17 cellular contexts compared by ENCODE assay signal in the genomic region with DNA sequence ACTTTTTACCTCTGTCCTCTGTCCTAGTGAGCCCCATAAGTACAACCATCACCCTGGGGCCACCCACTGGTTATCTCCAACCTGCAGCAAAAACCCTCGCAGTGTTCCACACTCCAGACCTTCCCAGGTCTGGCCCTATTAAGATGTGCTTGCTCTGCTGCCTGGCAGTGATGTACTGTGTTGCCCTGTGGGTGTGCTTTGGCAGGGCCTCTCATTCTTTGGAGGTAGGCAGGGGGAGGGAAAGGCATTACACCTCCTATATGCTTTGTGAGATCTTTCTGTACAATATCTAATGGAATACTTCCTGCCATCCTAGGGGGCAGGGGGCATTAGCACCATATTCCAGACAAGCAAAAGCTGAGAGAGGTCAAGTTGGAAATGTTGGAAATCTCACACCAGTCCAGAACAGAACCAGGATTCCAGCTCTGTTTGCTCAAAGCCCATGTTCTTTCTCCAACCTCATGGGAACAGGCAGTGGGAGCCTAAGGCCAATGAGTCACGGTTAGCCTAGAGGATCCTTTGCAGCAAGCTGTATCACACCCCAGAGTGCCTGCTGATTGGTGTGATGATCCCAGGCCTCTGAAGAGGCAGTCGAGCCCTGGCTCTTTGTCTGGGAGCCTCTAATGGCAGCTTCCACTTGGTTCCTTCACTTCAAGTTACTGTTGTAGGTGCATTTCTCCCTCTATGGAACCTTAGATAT. TPM values are rescaled to one million over a fixed set of nuclear protein-coding genes. Genes with fewer than 3 reads are reported as not detected.
DNase-seq lines count a peak whose midpoint lies in the region; ATAC-seq, FAIRE-seq and TF ChIP-seq lines count a peak whose summit lies in the region.
"Had no signal": no experiment of that assay in that cellular context is flagged by ENCODE, and none has a peak within 500 bp of the region (broad histone marks: within the 10 kb centered on the region; RNA-seq: fewer than 3 reads in every experiment).

No MANE protein-coding gene starts in this region.

- no peak for TF ChIP-seq EP300 in A549 (IDR thresholded peaks at IDR 0.05)

- peaks cover 18% of the 10 kb centered on the region for H3K4me1 ChIP-seq in A549

- no peak for TF ChIP-seq CTCF in A549 (IDR thresholded peaks at IDR 0.05)
- no peak for TF ChIP-seq CTCF in chondrocyte (IDR thresholded peaks at IDR 0.05)

- H3K4me3 ChIP-seq in A549, result no peak overlapping the region
- H3K4me3 ChIP-seq: pancreas, suprapubic skin had no signal

- no peaks in the 10 kb centered on the region for H3K27me3 Mint-ChIP-seq in chondrocyte (ENCODE audit: low read depth)

- no peak overlapping the region for H3K4me3 Mint-ChIP-seq in chondrocyte (ENCODE audit: unreplicated experiment)
- H3K4me3 Mint-ChIP-seq: activated CD8-positive, alpha-beta T cell treated with anti-CD3 and anti-CD28 coated beads, Interleukin-2, amount 10 ng/mL, durations not matched to agents 7 days and 5 days; memory B cell had no signal

- no peak for TF ChIP-seq RAD21 in A549 (conservative IDR thresholded peaks at IDR 0.05 in 1 of 2, IDR thresholded peaks at IDR 0.05 in 1 of 2)

- H3K27ac Mint-ChIP-seq in chondrocyte (ENCODE audit: unreplicated experiment), result peak overlapping the region; percentile 17
- H3K27ac Mint-ChIP-seq: activated CD8-positive, alpha-beta T cell treated with anti-CD3 and anti-CD28 coated beads, Interleukin-2, amount 10 ng/mL, durations not matched to agents 7 days and 5 days; memory B cell had no signal

- H3K9me3 ChIP-seq in A549, result no peaks in the 10 kb centered on the region
- H3K9me3 ChIP-seq: pancreas, suprapubic skin had no signal

- H3K4me2 ChIP-seq in A549, result peak overlapping the region; percentile 25; the same call in 1 of the 3 replicates

- POLR2A ChIA-PET in A549 (lab: Yijun Ruan, JAX), result no interaction called here

- peaks cover 50% of the 10 kb centered on the region for H3K4me1 Mint-ChIP-seq in chondrocyte (ENCODE audit: low read depth)

- peak overlapping the region; percentile 29 to 58; a peak in 5 of 6 replicates for H3K27ac ChIP-seq in A549
- H3K27ac ChIP-seq: pancreas, suprapubic skin had no signal

- 60% methylated on average over 1 of the region's 3 CpGs for WGBS in A549 (ENCODE audit: missing lambda C conversion rate)

- no peak for TF ChIP-seq POLR2A in A549 (IDR thresholded peaks at IDR 0.05; ENCODE audit: low read length)

- H3K9me3 Mint-ChIP-seq in chondrocyte (ENCODE audit: low read depth), result no peaks in the 10 kb centered on the region
- H3K9me3 Mint-ChIP-seq: memory B cell had no signal

- no peaks in the 10 kb centered on the region for H3K36me3 Mint-ChIP-seq in chondrocyte (ENCODE audit: low read depth)
- H3K36me3 Mint-ChIP-seq: memory B cell had no signal

- no peak for FAIRE-seq in A549 (lab: Jason Lieb, UNC)
- FAIRE-seq: H1, pancreas had no signal

- CTCF ChIA-PET in A549 (lab: Yijun Ruan, JAX), result no interaction called here

- peak in 1 of 2 experiments; percentile 31 for DNase-seq in A549 (ENCODE audit: low read depth in 1 of 2, low spot score in 1 of 2)
- DNase-seq in HT1080 (ENCODE audit: low read depth), result peak; percentile 75
- DNase-seq in chondrocyte (ENCODE audit: low spot score), result no peak
- peak; percentile 89 for DNase-seq in islet precursor cell
- DNase-seq in NCI-H2227 (lab: John Stamatoyannopoulos, UW; ENCODE audit: unreplicated experiment), result no peak
- no peak for DNase-seq in NCI-H1417 (lab: John Stamatoyannopoulos, UW)
- DNase-seq in pons (ENCODE audit: low spot score), result no peak
- DNase-seq: ACHN; activated CD8-positive, alpha-beta T cell treated with anti-CD3 and anti-CD28 coated beads, Interleukin-2, amount 10 ng/mL, durations not matched to agents 7 days and 5 days; COR-L47; NCI-H2081; pancreas; SIG-M5 had no signal

- peak; percentile 66 to 86; a peak in 4 of 6 replicates for ATAC-seq in A549
- ATAC-seq in GM21723 (IDR thresholded peaks at IDR 0.05; ENCODE audit: unreplicated experiment), result no peak
- ATAC-seq: activated CD8-positive, alpha-beta T cell treated with anti-CD3 and anti-CD28 coated beads, Interleukin-2, amount 10 ng/mL, durations not matched to agents 7 days and 5 days had no signal

TF ChIP-seq in A549, 52 proteins besides CTCF, POLR2A, EP300 and RAD21 (continues in another document):
- TF ChIP-seq ESRRA (IDR thresholded peaks at IDR 0.05; ENCODE audit: borderline replicate concordance, low read length) (no peak), SREBF2 (IDR thresholded peaks at IDR 0.05) (no peak), RARB (CRISPR knock-in tag; IDR thresholded peaks at IDR 0.05) (no peak), ZNF302 (CRISPR knock-in tag; IDR thresholded peaks at IDR 0.05) (no peak), CHD4 (IDR thresholded peaks at IDR 0.05; ENCODE audit: borderline replicate concordance) (no peak), BHLHE40 (IDR thresholded peaks at IDR 0.05; ENCODE audit: low read depth, low read length) (no peak), EHMT2 (IDR thresholded peaks at IDR 0.05; ENCODE audit: low read depth) (no peak), ZFP36 (IDR thresholded peaks at IDR 0.05; ENCODE audit: borderline replicate concordance, partially characterized antibody) (no peak), JUNB (IDR thresholded peaks at IDR 0.05) (no peak), EHF (CRISPR knock-in tag; IDR thresholded peaks at IDR 0.05) (no peak), FOSL2 (IDR thresholded peaks at IDR 0.05) (no peak), FOSL2 (CRISPR knock-in tag; IDR thresholded peaks at IDR 0.05) (no peak)
- TF ChIP-seq, protein P1, sequence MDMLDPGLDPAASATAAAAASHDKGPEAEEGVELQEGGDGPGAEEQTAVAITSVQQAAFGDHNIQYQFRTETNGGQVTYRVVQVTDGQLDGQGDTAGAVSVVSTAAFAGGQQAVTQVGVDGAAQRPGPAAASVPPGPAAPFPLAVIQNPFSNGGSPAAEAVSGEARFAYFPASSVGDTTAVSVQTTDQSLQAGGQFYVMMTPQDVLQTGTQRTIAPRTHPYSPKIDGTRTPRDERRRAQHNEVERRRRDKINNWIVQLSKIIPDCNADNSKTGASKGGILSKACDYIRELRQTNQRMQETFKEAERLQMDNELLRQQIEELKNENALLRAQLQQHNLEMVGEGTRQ (IDR thresholded peaks at IDR 0.05), result no peak
- TF ChIP-seq, protein P2, sequence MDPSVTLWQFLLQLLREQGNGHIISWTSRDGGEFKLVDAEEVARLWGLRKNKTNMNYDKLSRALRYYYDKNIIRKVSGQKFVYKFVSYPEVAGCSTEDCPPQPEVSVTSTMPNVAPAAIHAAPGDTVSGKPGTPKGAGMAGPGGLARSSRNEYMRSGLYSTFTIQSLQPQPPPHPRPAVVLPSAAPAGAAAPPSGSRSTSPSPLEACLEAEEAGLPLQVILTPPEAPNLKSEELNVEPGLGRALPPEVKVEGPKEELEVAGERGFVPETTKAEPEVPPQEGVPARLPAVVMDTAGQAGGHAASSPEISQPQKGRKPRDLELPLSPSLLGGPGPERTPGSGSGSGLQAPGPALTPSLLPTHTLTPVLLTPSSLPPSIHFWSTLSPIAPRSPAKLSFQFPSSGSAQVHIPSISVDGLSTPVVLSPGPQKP (IDR thresholded peaks at IDR 0.05; ENCODE audit: low read depth, low read length), result no peak
- TF ChIP-seq, protein P3, sequence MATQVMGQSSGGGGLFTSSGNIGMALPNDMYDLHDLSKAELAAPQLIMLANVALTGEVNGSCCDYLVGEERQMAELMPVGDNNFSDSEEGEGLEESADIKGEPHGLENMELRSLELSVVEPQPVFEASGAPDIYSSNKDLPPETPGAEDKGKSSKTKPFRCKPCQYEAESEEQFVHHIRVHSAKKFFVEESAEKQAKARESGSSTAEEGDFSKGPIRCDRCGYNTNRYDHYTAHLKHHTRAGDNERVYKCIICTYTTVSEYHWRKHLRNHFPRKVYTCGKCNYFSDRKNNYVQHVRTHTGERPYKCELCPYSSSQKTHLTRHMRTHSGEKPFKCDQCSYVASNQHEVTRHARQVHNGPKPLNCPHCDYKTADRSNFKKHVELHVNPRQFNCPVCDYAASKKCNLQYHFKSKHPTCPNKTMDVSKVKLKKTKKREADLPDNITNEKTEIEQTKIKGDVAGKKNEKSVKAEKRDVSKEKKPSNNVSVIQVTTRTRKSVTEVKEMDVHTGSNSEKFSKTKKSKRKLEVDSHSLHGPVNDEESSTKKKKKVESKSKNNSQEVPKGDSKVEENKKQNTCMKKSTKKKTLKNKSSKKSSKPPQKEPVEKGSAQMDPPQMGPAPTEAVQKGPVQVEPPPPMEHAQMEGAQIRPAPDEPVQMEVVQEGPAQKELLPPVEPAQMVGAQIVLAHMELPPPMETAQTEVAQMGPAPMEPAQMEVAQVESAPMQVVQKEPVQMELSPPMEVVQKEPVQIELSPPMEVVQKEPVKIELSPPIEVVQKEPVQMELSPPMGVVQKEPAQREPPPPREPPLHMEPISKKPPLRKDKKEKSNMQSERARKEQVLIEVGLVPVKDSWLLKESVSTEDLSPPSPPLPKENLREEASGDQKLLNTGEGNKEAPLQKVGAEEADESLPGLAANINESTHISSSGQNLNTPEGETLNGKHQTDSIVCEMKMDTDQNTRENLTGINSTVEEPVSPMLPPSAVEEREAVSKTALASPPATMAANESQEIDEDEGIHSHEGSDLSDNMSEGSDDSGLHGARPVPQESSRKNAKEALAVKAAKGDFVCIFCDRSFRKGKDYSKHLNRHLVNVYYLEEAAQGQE (IDR thresholded peaks at IDR 0.05), result no peak
- TF ChIP-seq, protein P4, sequence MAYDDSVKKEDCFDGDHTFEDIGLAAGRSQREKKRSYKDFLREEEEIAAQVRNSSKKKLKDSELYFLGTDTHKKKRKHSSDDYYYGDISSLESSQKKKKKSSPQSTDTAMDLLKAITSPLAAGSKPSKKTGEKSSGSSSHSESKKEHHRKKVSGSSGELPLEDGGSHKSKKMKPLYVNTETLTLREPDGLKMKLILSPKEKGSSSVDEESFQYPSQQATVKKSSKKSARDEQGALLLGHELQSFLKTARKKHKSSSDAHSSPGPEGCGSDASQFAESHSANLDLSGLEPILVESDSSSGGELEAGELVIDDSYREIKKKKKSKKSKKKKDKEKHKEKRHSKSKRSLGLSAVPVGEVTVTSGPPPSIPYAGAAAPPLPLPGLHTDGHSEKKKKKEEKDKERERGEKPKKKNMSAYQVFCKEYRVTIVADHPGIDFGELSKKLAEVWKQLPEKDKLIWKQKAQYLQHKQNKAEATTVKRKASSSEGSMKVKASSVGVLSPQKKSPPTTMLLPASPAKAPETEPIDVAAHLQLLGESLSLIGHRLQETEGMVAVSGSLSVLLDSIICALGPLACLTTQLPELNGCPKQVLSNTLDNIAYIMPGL (CRISPR knock-in tag; IDR thresholded peaks at IDR 0.05; ENCODE audit: borderline replicate concordance), result no peak

RNA-seq across cellular contexts. Expression of a gene that starts 59.7 kb away (rescaled TPM):
- 13.5 and 17.1 TPM in 2 replicates for polyA plus RNA-seq in A549 (2011; rRNA removed)
- 4.1 and 5.5 TPM in 2 replicates for polyA plus RNA-seq in A549 (2012; cell fraction: cytosol; rRNA removed)
- polyA plus RNA-seq in A549 (2012; cell fraction: nucleus; rRNA removed), result 2.0 and 3.3 TPM in 2 replicates
- 9.2 to 10.4 TPM (median 9.4 TPM) in 3 replicates for polyA plus RNA-seq in A549 (2017; fragmentation: RNase III; extraction: RNeasy Plus Mini Kit Qiagen cat#74134 plus additional on column Dnase treatment)
- polyA minus RNA-seq in A549 (2011; rRNA and poly(A)+ RNA removed), result 5.5 and 5.7 TPM in 2 replicates
- 7.1 and 8.6 TPM in 2 replicates for total RNA-seq in HT1080 (2014; rRNA removed; shearing (Covaris generic))
- polyA plus RNA-seq in HT1080 (2015; cell fraction: cytosol; rRNA removed), result 14.7 and 17.3 TPM in 2 replicates
- polyA plus RNA-seq in HT1080 (2015; cell fraction: nucleus; rRNA removed), result 7.7 and 8.8 TPM in 2 replicates
- total RNA-seq in chondrocyte, result 21.3 to 41.8 TPM (median 23.5 TPM) in 3 replicates

Comparison
In these comparisons a context has a peak if more than half of its experiments do, and no peak if none do; other contexts are left out.
1. DNase-seq: peak in HT1080 (single experiment) and islet precursor cell (single experiment); none in chondrocyte (single experiment), NCI-H2227 (single experiment), NCI-H1417 (0 of 3) and pons (single experiment).